In genomic region chr7:39754326-39755120, GRCh38 we compare ENCODE assay signal across 12 cellular contexts.
DNase-seq lines count a peak whose midpoint lies in the region; ATAC-seq, FAIRE-seq and TF ChIP-seq lines count a peak whose summit lies in the region.
"Had no signal": no experiment of that assay in that cellular context is flagged by ENCODE, and none has a peak within 500 bp of the region (broad histone marks: within the 10 kb centered on the region; RNA-seq: fewer than 3 reads in every experiment).

No MANE protein-coding gene starts in this region.

- ATAC-seq in Right ventricle myocardium superior (ENCODE audit: poor library complexity), result no peak
- ATAC-seq in GM21786 (IDR thresholded peaks at IDR 0.05; ENCODE audit: unreplicated experiment), result no peak
- ATAC-seq: stimulated activated memory B cell treated with anti-CD40 and anti-IgM and Interleukin-4, amounts not matched to agents 10 μg/mL and 1 μg/mL and 100 μg/mL, for 72 hours had no signal

- H3K27ac ChIP-seq in cardiac muscle cell (peak overlapping the region; percentile 8), kidney (ENCODE audit: low read depth in 2 of 2, low read length in 2 of 2) (peak overlapping the region; percentile 44 to 60), urinary bladder (ENCODE audit: low read depth) (peak overlapping the region; percentile 61)
- H3K27ac ChIP-seq: epithelial cell of prostate had no signal

- no peak for TF ChIP-seq CTCF in cardiac muscle cell (IDR thresholded peaks at IDR 0.05; ENCODE audit: low read depth, low read length)
- TF ChIP-seq CTCF in kidney (IDR thresholded peaks at IDR 0.05; ENCODE audit: borderline replicate concordance, extremely low read depth, insufficient read depth), result no peak

- intact Hi-C loops in Right ventricle myocardium superior (cut with DNase I) (no loop called here), kidney (cut with DNase I) (no loop called here)

- H3K4me3 ChIP-seq in cardiac muscle cell, result no peak overlapping the region
- peak overlapping the region; percentile 22 to 45 for H3K4me3 ChIP-seq in kidney (ENCODE audit: low read length in 2 of 2)
- no peak overlapping the region for H3K4me3 ChIP-seq in urinary bladder (ENCODE audit: low read depth, low read length)

- peak in 1 of 2 donors; percentile 25 for DNase-seq in cardiac muscle cell (ENCODE audit: low read depth in 1 of 2, low spot score in 1 of 2)
- no peak for DNase-seq in Right ventricle myocardium superior
- DNase-seq in amniotic epithelial cell (ENCODE audit: low read depth), result peak; percentile 62
- peak; percentile 78 for DNase-seq in kidney
- no peak for DNase-seq in NCI-H2107 treated with DMSO at 0.1 percent for 48 hours (lab: John Stamatoyannopoulos, UW; ENCODE audit: unreplicated experiment)
- DNase-seq in effector CD4-positive, alpha-beta T cell, result no peak
- DNase-seq: C1 segment of cervical spinal cord, NCI-H345 had no signal

- H3K36me3 ChIP-seq in cardiac muscle cell (no peaks in the 10 kb centered on the region), kidney (ENCODE audit: control insufficient read depth in 1 of 2, insufficient read depth in 2 of 2, low read length in 2 of 2) (no peaks in the 10 kb centered on the region), urinary bladder (ENCODE audit: insufficient read depth) (no peaks in the 10 kb centered on the region)

- no peaks in the 10 kb centered on the region for H3K27me3 ChIP-seq in cardiac muscle cell

- H3K9ac ChIP-seq in kidney (ENCODE audit: low read length in 2 of 2), result no peak overlapping the region

- 41% methylated on average over 17 of the region's 17 CpGs for WGBS in urinary bladder

- no peaks in the 10 kb centered on the region for H3K9me3 ChIP-seq in cardiac muscle cell (ENCODE audit: low read depth)
- no peaks in the 10 kb centered on the region for H3K9me3 ChIP-seq in kidney (ENCODE audit: control insufficient read depth in 1 of 2, low read length in 2 of 2)

- H3K4me1 ChIP-seq in cardiac muscle cell (ENCODE audit: low read depth) (no peaks in the 10 kb centered on the region), kidney (ENCODE audit: control insufficient read depth in 1 of 2, insufficient read depth in 1 of 2, low read depth in 1 of 2, low read length in 2 of 2) (no peaks in the 10 kb centered on the region), urinary bladder (ENCODE audit: insufficient read depth) (no peaks in the 10 kb centered on the region)

- FAIRE-seq in kidney (lab: Jason Lieb, UNC), result peak; percentile 27

Comparison
In these comparisons a context has a peak if more than half of its experiments do, and no peak if none do; other contexts are left out.
1. DNase-seq: peak in amniotic epithelial cell (single experiment) and kidney (single experiment); none in Right ventricle myocardium superior (single experiment), NCI-H2107 treated with DMSO at 0.1 percent for 48 hours (single experiment) and effector CD4-positive, alpha-beta T cell (single experiment).
2. H3K27ac ChIP-seq: peak in every context shown above with its lines; median percentile 61 in urinary bladder; 52 in kidney; 8 in cardiac muscle cell.
3. H3K4me3 ChIP-seq: peak in kidney (2 of 2); none in cardiac muscle cell (single experiment) and urinary bladder (single experiment).